22 cellular contexts compared by ENCODE assay signal in genomic region chr18:56062931-56063330, GRCh38.
"Had no signal": no experiment of that assay in that cellular context is flagged by ENCODE, and none has a peak within 500 bp of the region (broad histone marks: within the 10 kb centered on the region; RNA-seq: fewer than 3 reads in every experiment).

No MANE protein-coding gene starts in this region.

- H3K27me3 ChIP-seq: SJCRH30 had no signal

- H3K4me3 ChIP-seq: K562, SJCRH30 had no signal

- H3K4me1 ChIP-seq: SJCRH30 had no signal

- ATAC-seq: K562, Panc1, PC-3, Right ventricle myocardium inferior, SK-N-SH treated with all-trans-retinoic acid at 6 μM for 48 hours had no signal

- H3K36me3 ChIP-seq: SJCRH30 had no signal

- H3K9me3 ChIP-seq: SJCRH30 had no signal

- FAIRE-seq: K562 had no signal

- DNase-seq: Kasumi-1, MM.1S, NCI-H1092 treated with DMSO at 0.1 percent for 48 hours, NCI-H1436, NCI-H187, NCI-H2029, NCI-H2081 treated with DMSO at 0.1 percent for 48 hours, NCI-H2171, NCI-H226, NCI-H446, NCI-H510A, NCI-H524 treated with DMSO at 0.1 percent for 48 hours, NCI-H69, NCI-H774, PC-3, SHP77 treated with DMSO at 0.1 percent for 48 hours, SJCRH30 had no signal

- H3K27ac ChIP-seq: KMS-11, SJCRH30 had no signal
